13 cellular contexts compared by ENCODE assay signal in the genomic region with DNA sequence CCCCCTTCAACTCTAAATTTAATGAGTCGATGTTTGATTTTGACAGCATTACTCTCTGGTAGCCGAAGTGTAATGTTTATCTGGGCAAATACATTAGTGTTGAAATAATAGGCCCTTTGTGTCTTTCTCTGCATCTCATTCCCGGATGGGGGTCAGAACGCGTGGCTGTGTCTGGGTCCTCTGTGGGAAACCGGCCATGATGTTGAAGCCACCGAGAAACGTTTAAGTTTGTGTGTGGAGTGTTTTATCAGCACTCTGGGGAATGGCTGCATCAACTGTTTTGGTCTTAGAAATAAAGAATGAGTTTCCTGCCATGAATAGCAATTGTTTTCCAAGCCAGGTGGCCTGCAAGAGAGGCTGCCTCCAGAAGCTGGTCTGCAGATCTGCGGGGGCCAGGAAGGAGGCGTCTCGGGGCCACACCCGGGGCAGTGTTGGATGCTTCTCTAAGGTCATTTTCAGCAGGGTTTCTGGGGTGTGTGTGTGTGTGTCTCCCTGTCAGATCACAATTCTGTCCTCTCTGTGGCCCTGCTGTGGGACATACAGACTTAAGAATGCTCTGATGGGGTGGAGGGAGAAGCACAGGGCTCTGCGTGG.
DNase-seq lines count a peak whose midpoint lies in the region; ATAC-seq and TF ChIP-seq lines count a peak whose summit lies in the region.
"Had no signal": no experiment of that assay in that cellular context is flagged by ENCODE, and none has a peak within 500 bp of the region (broad histone marks: within the 10 kb centered on the region; RNA-seq: fewer than 3 reads in every experiment).

No MANE protein-coding gene starts in this region.

- no peak overlapping the region for H3K4me3 ChIP-seq in spleen
- H3K4me3 ChIP-seq in GM23248, result no peak overlapping the region
- H3K4me3 ChIP-seq: A549, adrenal gland had no signal

- no peaks in the 10 kb centered on the region for H3K4me1 Mint-ChIP-seq in MCF 10A (ENCODE audit: insufficient read depth, unreplicated experiment)

- in situ Hi-C loops in GM23248 (cut with MboI), result no loop called here

- H3K36me3 ChIP-seq in spleen (peaks cover 0 to 21% (median 0%) of the 10 kb centered on the region in 6 donors), GM23248 (ENCODE audit: low read depth) (no peaks in the 10 kb centered on the region)

- H2AFZ ChIP-seq in GM23248, result no peak overlapping the region

- POLR2A ChIA-PET in MCF 10A (lab: Yijun Ruan, JAX), result no interaction called here

- no peaks in the 10 kb centered on the region for H3K9me2 ChIP-seq in GM23248 (ENCODE audit: insufficient read depth)

- H3K36me3 Mint-ChIP-seq in MCF 10A (ENCODE audit: insufficient read depth, unreplicated experiment), result no peaks in the 10 kb centered on the region

- H3K79me2 ChIP-seq in GM23248 (ENCODE audit: insufficient read depth), result no peaks in the 10 kb centered on the region

- no peak for TF ChIP-seq CTCF in spleen (IDR thresholded peaks at IDR 0.05 in 8 of 11, conservative IDR thresholded peaks at IDR 0.05 in 3 of 11)
- TF ChIP-seq CTCF in MCF 10A (IDR thresholded peaks at IDR 0.05; ENCODE audit: unreplicated experiment), result no peak

- 65 to 70% (median 66%) methylated on average over 13 of the region's 13 CpGs for WGBS in spleen, 5 donors
- WGBS in GM23248 (ENCODE audit: low coverage in 1 of 2, low lambda C conversion rate in 2 of 2, missing lambda C conversion rate in 2 of 2), 2 experiments, result 85 to 90% methylated on average over 13 of the region's 13 CpGs

- no peak for TF ChIP-seq POLR2A in spleen (IDR thresholded peaks at IDR 0.05)

- intact Hi-C loops in spleen (cut with DNase I; ENCODE audit: low total_unique reads), result no loop called here
- intact Hi-C loops in MCF 10A (cut with micrococcal nuclease), result no loop called here

- H3F3A ChIP-seq in GM23248 (ENCODE audit: insufficient read depth), result no peaks in the 10 kb centered on the region

- H3K27ac ChIP-seq in angular gyrus (ENCODE audit: low read depth, low read length), result peak overlapping the region; percentile 93
- H3K27ac ChIP-seq in layer of hippocampus (ENCODE audit: low read depth, low read length), result peak overlapping the region; percentile 89
- H3K27ac ChIP-seq in spleen, result peak overlapping the region in 7 of 8 donors; percentile 54 to 72 (median 61)
- H3K27ac ChIP-seq in GM23248, result no peak overlapping the region
- H3K27ac ChIP-seq: A549 had no signal

- CTCF ChIA-PET in MCF 10A (lab: Yijun Ruan, JAX), result interaction anchor here (1.0 to 1.2 kb wide), 2 partner anchors 37 to 111 kb away, joined by 3 to 4 read pairs; no protein-coding TSS in a partner anchor

- H3K9ac ChIP-seq in GM23248, result no peak overlapping the region

- H3K27me3 ChIP-seq in layer of hippocampus (ENCODE audit: control insufficient read depth, insufficient read depth, low read length), result no peaks in the 10 kb centered on the region
- H3K27me3 ChIP-seq in spleen (replicated peaks in 1 of 7), result no peaks in the 10 kb centered on the region
- no peaks in the 10 kb centered on the region for H3K27me3 ChIP-seq in GM23248 (replicated peaks; ENCODE audit: insufficient read depth)
- H3K27me3 ChIP-seq: adrenal gland had no signal

- no peaks in the 10 kb centered on the region for H4K20me1 ChIP-seq in GM23248 (ENCODE audit: insufficient read depth)

- peaks cover 6 to 64% (median 33%) of the 10 kb centered on the region in 6 donors for H3K4me1 ChIP-seq in spleen
- H3K4me1 ChIP-seq in GM23248 (ENCODE audit: insufficient read depth), result no peaks in the 10 kb centered on the region

- no peak overlapping the region for H3K27ac Mint-ChIP-seq in MCF 10A (ENCODE audit: low read depth, unreplicated experiment)

- peak; percentile 11 for DNase-seq in NCI-H2196 treated with DMSO at 0.1 percent for 48 hours (lab: John Stamatoyannopoulos, UW; ENCODE audit: unreplicated experiment)
- DNase-seq in NCI-H2196 (lab: John Stamatoyannopoulos, UW; ENCODE audit: unreplicated experiment), result no peak
- peak; percentile 66 for DNase-seq in spleen
- no peak for DNase-seq in MCF 10A (ENCODE audit: unreplicated experiment)
- no peak for DNase-seq in GM23248
- DNase-seq: activated CD8-positive, alpha-beta memory T cell treated with anti-CD3 and anti-CD28 coated beads, Interleukin-2, amount 50 U/mL, for 48 hours; adrenal gland; MM.1S; stimulated activated CD4-positive, alpha-beta T cell treated with anti-CD3 and anti-CD28 coated beads, Interleukin-4, amount 100 ng/mL, for 24 hours had no signal

- no peak overlapping the region for H3K4me2 ChIP-seq in GM23248 (ENCODE audit: unreplicated experiment)
- H3K4me2 ChIP-seq: A549 had no signal

- H3K4me3 Mint-ChIP-seq in MCF 10A (ENCODE audit: unreplicated experiment), result no peak overlapping the region

- H3K9me3 Mint-ChIP-seq in MCF 10A (ENCODE audit: unreplicated experiment), result peaks cover 7% of the 10 kb centered on the region

- no peak for ATAC-seq in HG02623 (IDR thresholded peaks at IDR 0.05; ENCODE audit: unreplicated experiment)

- peaks cover 69% of the 10 kb centered on the region for H3K27me3 Mint-ChIP-seq in MCF 10A (ENCODE audit: insufficient read depth, unreplicated experiment)

- peaks cover 0 to 5% (median 0%) of the 10 kb centered on the region in 8 donors for H3K9me3 ChIP-seq in spleen
- no peaks in the 10 kb centered on the region for H3K9me3 ChIP-seq in GM23248 (ENCODE audit: low read depth)
- H3K9me3 ChIP-seq: adrenal gland had no signal

- BruUV-seq in MCF 10A (replicated peaks; lab: Mats Ljungman, UMichigan), result no TSS peak

Comparison
In these comparisons a context has a peak if more than half of its experiments do, and no peak if none do; other contexts are left out.
1. DNase-seq: peak in NCI-H2196 treated with DMSO at 0.1 percent for 48 hours (single experiment) and spleen (single experiment); none in NCI-H2196 (single experiment), MCF 10A (single experiment) and GM23248 (single experiment).